Comparison of ENCODE assay signal across 8 cellular contexts in genomic region chr12:89789862-89790261, GRCh38.
DNase-seq lines count a peak whose midpoint lies in the region; ATAC-seq and TF ChIP-seq lines count a peak whose summit lies in the region.

No MANE protein-coding gene starts in this region.

- H3K4me3 ChIP-seq in upper lobe of right lung, result no peak overlapping the region

- H3K36me3 ChIP-seq in upper lobe of right lung, result no peaks in the 10 kb centered on the region

- DNase-seq in Right ventricle myocardium inferior (ENCODE audit: missing footprints) (no peak), cardiac septum (ENCODE audit: low spot score) (no peak), amniotic epithelial cell (ENCODE audit: low read depth) (peak; percentile 47), upper lobe of right lung (no peak), NCI-H345 (lab: John Stamatoyannopoulos, UW) (no peak), NCI-H82 (lab: John Stamatoyannopoulos, UW) (no peak)
- DNase-seq in activated CD8-positive, alpha-beta memory T cell treated with anti-CD3 and anti-CD28 coated beads, Interleukin-2, amount 50 U/mL, for 4 hours, result no peak

- ATAC-seq in Right ventricle myocardium inferior (peak; percentile 28), HG03159 (IDR thresholded peaks at IDR 0.05; ENCODE audit: unreplicated experiment) (peak; percentile 92), upper lobe of right lung (peak; percentile 93)

- no peaks in the 10 kb centered on the region for H3K4me1 ChIP-seq in upper lobe of right lung

- intact Hi-C loops in Right ventricle myocardium inferior (cut with DNase I), result no loop called here
- intact Hi-C loops in cardiac septum (cut with DNase I), result no loop called here
- intact Hi-C loops in upper lobe of right lung (cut with DNase I), result no loop called here

- H3K27me3 ChIP-seq in upper lobe of right lung, result no peaks in the 10 kb centered on the region

- no peak for TF ChIP-seq CTCF in upper lobe of right lung (IDR thresholded peaks at IDR 0.05)

- no peaks in the 10 kb centered on the region for H3K9me3 ChIP-seq in upper lobe of right lung

- no peak overlapping the region for H3K27ac ChIP-seq in upper lobe of right lung

Comparison
In these comparisons a context has a peak if more than half of its experiments do, and no peak if none do; other contexts are left out.
1. ATAC-seq: peak in every context shown above with its lines; median percentile 93 in upper lobe of right lung; 92 in HG03159; 28 in Right ventricle myocardium inferior.